In the genomic region with DNA sequence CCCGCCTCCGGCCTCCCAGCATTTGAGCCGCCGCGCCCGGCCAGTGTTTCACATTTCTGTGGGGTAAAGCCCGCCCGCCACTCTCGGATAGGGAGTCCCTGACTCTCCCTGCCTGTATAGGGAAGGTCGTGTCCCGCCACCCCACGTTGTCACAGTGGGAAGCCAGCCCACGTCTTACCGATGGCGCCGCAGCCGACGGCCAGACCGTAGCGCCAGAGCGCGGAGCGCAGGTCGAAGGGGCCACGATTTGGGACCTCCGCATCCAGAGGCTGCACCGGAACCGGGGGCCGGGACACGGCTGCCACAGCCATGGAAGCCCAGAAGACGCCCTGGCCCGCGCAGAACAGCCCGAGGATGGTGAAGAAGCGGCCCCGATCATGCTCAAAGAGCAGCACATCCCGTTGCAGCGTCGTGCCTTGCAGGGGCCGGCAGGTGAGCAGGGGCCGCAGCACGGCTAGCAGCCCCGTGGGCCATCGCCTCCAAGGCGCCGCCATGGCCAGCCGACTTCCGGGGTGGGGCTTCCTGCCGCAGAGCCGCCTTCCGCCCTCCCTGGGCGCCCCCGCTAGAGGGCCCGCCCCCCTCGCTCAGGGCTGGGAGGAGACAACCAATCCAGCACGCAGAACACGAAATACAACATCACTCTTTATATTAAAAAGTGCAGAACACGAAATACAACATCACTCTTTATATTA, we compare ENCODE assay signal across 1 cellular context.
A peak's percentile ranks its signal among the peaks of the same experiment; 100 is the strongest.
TF ChIP-seq lines count a peak whose summit lies in the region.

A gene with protein sequence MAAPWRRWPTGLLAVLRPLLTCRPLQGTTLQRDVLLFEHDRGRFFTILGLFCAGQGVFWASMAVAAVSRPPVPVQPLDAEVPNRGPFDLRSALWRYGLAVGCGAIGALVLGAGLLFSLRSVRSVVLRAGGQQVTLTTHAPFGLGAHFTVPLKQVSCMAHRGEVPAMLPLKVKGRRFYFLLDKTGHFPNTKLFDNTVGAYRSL (minus strand): TSS at position 506 of the 692 bp plus-strand sequence. CDS start 12 bp downstream, at position 494.

TF ChIP-seq in HepG2, 621 proteins besides CTCF, POLR2A, EP300 and RAD21 (continued from another document and continues in another):
- TF ChIP-seq, protein P1, sequence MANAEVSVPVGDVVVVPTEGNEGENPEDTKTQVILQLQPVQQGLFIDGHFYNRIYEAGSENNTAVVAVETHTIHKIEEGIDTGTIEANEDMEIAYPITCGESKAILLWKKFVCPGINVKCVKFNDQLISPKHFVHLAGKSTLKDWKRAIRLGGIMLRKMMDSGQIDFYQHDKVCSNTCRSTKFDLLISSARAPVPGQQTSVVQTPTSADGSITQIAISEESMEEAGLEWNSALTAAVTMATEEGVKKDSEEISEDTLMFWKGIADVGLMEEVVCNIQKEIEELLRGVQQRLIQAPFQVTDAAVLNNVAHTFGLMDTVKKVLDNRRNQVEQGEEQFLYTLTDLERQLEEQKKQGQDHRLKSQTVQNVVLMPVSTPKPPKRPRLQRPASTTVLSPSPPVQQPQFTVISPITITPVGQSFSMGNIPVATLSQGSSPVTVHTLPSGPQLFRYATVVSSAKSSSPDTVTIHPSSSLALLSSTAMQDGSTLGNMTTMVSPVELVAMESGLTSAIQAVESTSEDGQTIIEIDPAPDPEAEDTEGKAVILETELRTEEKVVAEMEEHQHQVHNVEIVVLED (CRISPR knock-in tag; IDR thresholded peaks at IDR 0.05; ENCODE audit: borderline replicate concordance): peak; percentile 79; the same call in 1 of the 2 replicates
- TF ChIP-seq ZNF619 (CRISPR knock-in tag; IDR thresholded peaks at IDR 0.05): peak; percentile 37; the same call in 1 of the 2 replicates
- TF ChIP-seq NR2F2 (IDR thresholded peaks at IDR 0.05; ENCODE audit: borderline replicate concordance, low read depth): no peak
- TF ChIP-seq, protein P2, sequence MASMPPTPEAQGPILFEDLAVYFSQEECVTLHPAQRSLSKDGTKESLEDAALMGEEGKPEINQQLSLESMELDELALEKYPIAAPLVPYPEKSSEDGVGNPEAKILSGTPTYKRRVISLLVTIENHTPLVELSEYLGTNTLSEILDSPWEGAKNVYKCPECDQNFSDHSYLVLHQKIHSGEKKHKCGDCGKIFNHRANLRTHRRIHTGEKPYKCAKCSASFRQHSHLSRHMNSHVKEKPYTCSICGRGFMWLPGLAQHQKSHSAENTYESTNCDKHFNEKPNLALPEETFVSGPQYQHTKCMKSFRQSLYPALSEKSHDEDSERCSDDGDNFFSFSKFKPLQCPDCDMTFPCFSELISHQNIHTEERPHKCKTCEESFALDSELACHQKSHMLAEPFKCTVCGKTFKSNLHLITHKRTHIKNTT (CRISPR knock-in tag; IDR thresholded peaks at IDR 0.05): no peak
- TF ChIP-seq KAT2B (IDR thresholded peaks at IDR 0.05; ENCODE audit: borderline replicate concordance, low read depth, low read length): no peak
- TF ChIP-seq, protein P3, sequence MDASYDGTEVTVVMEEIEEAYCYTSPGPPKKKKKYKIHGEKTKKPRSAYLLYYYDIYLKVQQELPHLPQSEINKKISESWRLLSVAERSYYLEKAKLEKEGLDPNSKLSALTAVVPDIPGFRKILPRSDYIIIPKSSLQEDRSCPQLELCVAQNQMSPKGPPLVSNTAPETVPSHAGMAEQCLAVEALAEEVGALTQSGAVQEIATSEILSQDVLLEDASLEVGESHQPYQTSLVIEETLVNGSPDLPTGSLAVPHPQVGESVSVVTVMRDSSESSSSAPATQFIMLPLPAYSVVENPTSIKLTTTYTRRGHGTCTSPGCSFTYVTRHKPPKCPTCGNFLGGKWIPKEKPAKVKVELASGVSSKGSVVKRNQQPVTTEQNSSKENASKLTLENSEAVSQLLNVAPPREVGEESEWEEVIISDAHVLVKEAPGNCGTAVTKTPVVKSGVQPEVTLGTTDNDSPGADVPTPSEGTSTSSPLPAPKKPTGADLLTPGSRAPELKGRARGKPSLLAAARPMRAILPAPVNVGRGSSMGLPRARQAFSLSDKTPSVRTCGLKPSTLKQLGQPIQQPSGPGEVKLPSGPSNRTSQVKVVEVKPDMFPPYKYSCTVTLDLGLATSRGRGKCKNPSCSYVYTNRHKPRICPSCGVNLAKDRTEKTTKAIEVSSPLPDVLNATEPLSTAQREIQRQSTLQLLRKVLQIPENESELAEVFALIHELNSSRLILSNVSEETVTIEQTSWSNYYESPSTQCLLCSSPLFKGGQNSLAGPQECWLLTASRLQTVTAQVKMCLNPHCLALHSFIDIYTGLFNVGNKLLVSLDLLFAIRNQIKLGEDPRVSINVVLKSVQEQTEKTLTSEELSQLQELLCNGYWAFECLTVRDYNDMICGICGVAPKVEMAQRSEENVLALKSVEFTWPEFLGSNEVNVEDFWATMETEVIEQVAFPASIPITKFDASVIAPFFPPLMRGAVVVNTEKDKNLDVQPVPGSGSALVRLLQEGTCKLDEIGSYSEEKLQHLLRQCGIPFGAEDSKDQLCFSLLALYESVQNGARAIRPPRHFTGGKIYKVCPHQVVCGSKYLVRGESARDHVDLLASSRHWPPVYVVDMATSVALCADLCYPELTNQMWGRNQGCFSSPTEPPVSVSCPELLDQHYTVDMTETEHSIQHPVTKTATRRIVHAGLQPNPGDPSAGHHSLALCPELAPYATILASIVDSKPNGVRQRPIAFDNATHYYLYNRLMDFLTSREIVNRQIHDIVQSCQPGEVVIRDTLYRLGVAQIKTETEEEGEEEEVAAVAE (CRISPR knock-in tag; IDR thresholded peaks at IDR 0.05; ENCODE audit: borderline replicate concordance): no peak
- peak; percentile 82; the same call in 1 of the 2 replicates for TF ChIP-seq TBX2 (CRISPR knock-in tag; IDR thresholded peaks at IDR 0.05; ENCODE audit: borderline replicate concordance)
- TF ChIP-seq ZNF883 (CRISPR knock-in tag; IDR thresholded peaks at IDR 0.05; ENCODE audit: not compliant biosample characterization): peak; percentile 81
- no peak for TF ChIP-seq BRCA1 (CRISPR knock-in tag; IDR thresholded peaks at IDR 0.05)
- TF ChIP-seq MXD4 (CRISPR knock-in tag; IDR thresholded peaks at IDR 0.05): peak; percentile 77; the same call in 1 of the 2 replicates
- TF ChIP-seq, protein P4, sequence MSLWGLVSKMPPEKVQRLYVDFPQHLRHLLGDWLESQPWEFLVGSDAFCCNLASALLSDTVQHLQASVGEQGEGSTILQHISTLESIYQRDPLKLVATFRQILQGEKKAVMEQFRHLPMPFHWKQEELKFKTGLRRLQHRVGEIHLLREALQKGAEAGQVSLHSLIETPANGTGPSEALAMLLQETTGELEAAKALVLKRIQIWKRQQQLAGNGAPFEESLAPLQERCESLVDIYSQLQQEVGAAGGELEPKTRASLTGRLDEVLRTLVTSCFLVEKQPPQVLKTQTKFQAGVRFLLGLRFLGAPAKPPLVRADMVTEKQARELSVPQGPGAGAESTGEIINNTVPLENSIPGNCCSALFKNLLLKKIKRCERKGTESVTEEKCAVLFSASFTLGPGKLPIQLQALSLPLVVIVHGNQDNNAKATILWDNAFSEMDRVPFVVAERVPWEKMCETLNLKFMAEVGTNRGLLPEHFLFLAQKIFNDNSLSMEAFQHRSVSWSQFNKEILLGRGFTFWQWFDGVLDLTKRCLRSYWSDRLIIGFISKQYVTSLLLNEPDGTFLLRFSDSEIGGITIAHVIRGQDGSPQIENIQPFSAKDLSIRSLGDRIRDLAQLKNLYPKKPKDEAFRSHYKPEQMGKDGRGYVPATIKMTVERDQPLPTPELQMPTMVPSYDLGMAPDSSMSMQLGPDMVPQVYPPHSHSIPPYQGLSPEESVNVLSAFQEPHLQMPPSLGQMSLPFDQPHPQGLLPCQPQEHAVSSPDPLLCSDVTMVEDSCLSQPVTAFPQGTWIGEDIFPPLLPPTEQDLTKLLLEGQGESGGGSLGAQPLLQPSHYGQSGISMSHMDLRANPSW (CRISPR knock-in tag; IDR thresholded peaks at IDR 0.05; ENCODE audit: borderline replicate concordance): no peak; the same call in 1 of the 2 replicates
- TF ChIP-seq, protein P5, sequence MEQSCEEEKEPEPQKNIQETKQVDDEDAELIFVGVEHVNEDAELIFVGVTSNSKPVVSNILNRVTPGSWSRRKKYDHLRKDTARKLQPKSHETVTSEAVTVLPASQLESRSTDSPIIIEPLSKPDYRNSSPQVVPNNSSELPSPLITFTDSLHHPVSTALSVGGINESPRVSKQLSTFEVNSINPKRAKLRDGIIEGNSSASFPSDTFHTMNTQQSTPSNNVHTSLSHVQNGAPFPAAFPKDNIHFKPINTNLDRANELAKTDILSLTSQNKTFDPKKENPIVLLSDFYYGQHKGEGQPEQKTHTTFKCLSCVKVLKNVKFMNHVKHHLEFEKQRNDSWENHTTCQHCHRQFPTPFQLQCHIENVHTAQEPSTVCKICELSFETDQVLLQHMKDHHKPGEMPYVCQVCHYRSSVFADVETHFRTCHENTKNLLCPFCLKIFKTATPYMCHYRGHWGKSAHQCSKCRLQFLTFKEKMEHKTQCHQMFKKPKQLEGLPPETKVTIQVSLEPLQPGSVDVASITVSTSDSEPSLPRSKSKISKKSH (CRISPR knock-in tag; IDR thresholded peaks at IDR 0.05; ENCODE audit: borderline replicate concordance): no peak
- no peak for TF ChIP-seq ZNF292 (CRISPR knock-in tag; IDR thresholded peaks at IDR 0.05; ENCODE audit: borderline replicate concordance, low read depth)
- TF ChIP-seq KLF9 (CRISPR knock-in tag; IDR thresholded peaks at IDR 0.05; ENCODE audit: low read depth): no peak
- TF ChIP-seq ZNF556 (CRISPR knock-in tag; IDR thresholded peaks at IDR 0.05; ENCODE audit: borderline replicate concordance): no peak
- TF ChIP-seq ZZZ3 (CRISPR knock-in tag; IDR thresholded peaks at IDR 0.05; ENCODE audit: borderline replicate concordance): no peak
- no peak for TF ChIP-seq JARID2 (CRISPR knock-in tag; IDR thresholded peaks at IDR 0.05; ENCODE audit: insufficient replicate concordance)
- no peak for TF ChIP-seq EHMT2 (IDR thresholded peaks at IDR 0.05; ENCODE audit: borderline replicate concordance, low read depth, low read length)
- peak; percentile 96 for TF ChIP-seq GABPA (IDR thresholded peaks at IDR 0.05; ENCODE audit: low read depth, low read length)
- TF ChIP-seq GABPA (CRISPR knock-in tag; IDR thresholded peaks at IDR 0.05; ENCODE audit: low read depth): peak; percentile 90
- 0 out of 2 replicates have a peak, but pooled peaks have one; percentile 81 for TF ChIP-seq ZNF567 (CRISPR knock-in tag; IDR thresholded peaks at IDR 0.05; ENCODE audit: borderline replicate concordance)
- TF ChIP-seq ZNF317 (CRISPR knock-in tag; IDR thresholded peaks at IDR 0.05): peak; percentile 57; the same call in 1 of the 2 replicates
- TF ChIP-seq RARG (CRISPR knock-in tag; IDR thresholded peaks at IDR 0.05; ENCODE audit: low read depth): no peak
- TF ChIP-seq KDM4B (CRISPR knock-in tag; IDR thresholded peaks at IDR 0.05): no peak; the same call in 1 of the 2 replicates
- TF ChIP-seq, protein P6, sequence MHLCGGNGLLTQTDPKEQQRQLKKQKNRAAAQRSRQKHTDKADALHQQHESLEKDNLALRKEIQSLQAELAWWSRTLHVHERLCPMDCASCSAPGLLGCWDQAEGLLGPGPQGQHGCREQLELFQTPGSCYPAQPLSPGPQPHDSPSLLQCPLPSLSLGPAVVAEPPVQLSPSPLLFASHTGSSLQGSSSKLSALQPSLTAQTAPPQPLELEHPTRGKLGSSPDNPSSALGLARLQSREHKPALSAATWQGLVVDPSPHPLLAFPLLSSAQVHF (CRISPR knock-in tag; IDR thresholded peaks at IDR 0.05): no peak
- TF ChIP-seq NFYC (CRISPR knock-in tag; IDR thresholded peaks at IDR 0.05): 0 out of 2 replicates have a peak, but pooled peaks have one; percentile 14
- TF ChIP-seq RFXAP (CRISPR knock-in tag; IDR thresholded peaks at IDR 0.05; ENCODE audit: borderline replicate concordance): no peak
- peak; percentile 71 for TF ChIP-seq GFI1 (CRISPR knock-in tag; IDR thresholded peaks at IDR 0.05; ENCODE audit: borderline replicate concordance)
- TF ChIP-seq, protein P7, sequence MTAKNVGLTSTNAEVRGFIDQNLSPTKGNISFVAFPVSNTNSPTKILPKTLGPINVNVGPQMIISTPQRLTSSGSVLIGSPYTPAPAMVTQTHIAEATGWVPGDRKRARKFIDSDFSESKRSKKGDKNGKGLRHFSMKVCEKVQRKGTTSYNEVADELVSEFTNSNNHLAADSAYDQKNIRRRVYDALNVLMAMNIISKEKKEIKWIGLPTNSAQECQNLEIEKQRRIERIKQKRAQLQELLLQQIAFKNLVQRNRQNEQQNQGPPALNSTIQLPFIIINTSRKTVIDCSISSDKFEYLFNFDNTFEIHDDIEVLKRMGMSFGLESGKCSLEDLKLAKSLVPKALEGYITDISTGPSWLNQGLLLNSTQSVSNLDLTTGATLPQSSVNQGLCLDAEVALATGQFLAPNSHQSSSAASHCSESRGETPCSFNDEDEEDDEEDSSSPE (CRISPR knock-in tag; IDR thresholded peaks at IDR 0.05): peak; percentile 79
- TF ChIP-seq ZNF572 (CRISPR knock-in tag; IDR thresholded peaks at IDR 0.05): peak; percentile 68; the same call in 1 of the 2 replicates
- TF ChIP-seq ADNP (CRISPR knock-in tag; IDR thresholded peaks at IDR 0.05): no peak
- peak; percentile 89; the same call in 1 of the 2 replicates for TF ChIP-seq ZNF136 (CRISPR knock-in tag; IDR thresholded peaks at IDR 0.05; ENCODE audit: low read depth)
- peak; percentile 83; the same call in 1 of the 2 replicates for TF ChIP-seq ZNF337 (CRISPR knock-in tag; IDR thresholded peaks at IDR 0.05; ENCODE audit: borderline replicate concordance, low read depth)
- 0 out of 2 replicates have a peak, but pooled peaks have one; percentile 68 for TF ChIP-seq GLI4 (CRISPR knock-in tag; IDR thresholded peaks at IDR 0.05; ENCODE audit: borderline replicate concordance)
- TF ChIP-seq, protein P8, sequence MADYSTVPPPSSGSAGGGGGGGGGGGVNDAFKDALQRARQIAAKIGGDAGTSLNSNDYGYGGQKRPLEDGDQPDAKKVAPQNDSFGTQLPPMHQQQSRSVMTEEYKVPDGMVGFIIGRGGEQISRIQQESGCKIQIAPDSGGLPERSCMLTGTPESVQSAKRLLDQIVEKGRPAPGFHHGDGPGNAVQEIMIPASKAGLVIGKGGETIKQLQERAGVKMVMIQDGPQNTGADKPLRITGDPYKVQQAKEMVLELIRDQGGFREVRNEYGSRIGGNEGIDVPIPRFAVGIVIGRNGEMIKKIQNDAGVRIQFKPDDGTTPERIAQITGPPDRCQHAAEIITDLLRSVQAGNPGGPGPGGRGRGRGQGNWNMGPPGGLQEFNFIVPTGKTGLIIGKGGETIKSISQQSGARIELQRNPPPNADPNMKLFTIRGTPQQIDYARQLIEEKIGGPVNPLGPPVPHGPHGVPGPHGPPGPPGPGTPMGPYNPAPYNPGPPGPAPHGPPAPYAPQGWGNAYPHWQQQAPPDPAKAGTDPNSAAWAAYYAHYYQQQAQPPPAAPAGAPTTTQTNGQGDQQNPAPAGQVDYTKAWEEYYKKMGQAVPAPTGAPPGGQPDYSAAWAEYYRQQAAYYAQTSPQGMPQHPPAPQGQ (CRISPR knock-in tag; IDR thresholded peaks at IDR 0.05; ENCODE audit: borderline replicate concordance): peak; percentile 91; the same call in 1 of the 2 replicates
- TF ChIP-seq MAFF (IDR thresholded peaks at IDR 0.05; ENCODE audit: low read depth, low read length): no peak
- TF ChIP-seq, protein P9, sequence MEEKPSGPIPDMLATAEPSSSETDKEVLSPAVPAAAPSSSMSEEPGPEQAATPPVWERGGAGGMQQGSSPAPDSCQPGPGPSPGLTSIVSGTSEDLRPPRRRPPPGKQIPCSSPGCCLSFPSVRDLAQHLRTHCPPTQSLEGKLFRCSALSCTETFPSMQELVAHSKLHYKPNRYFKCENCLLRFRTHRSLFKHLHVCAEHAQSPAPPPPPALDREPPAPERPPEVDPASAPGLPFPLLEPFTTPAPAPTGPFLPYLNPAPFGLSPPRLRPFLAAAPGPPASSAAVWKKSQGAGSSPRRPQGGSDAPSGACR (CRISPR knock-in tag; IDR thresholded peaks at IDR 0.05): peak; percentile 90
- TF ChIP-seq ZNF260 (CRISPR knock-in tag; IDR thresholded peaks at IDR 0.05; ENCODE audit: borderline replicate concordance, low read depth): no peak
- peak; percentile 99 for TF ChIP-seq KDM2A (CRISPR knock-in tag; IDR thresholded peaks at IDR 0.05; ENCODE audit: borderline replicate concordance, low read depth)
- no peak for TF ChIP-seq PRMT3 (CRISPR knock-in tag; IDR thresholded peaks at IDR 0.05; ENCODE audit: borderline replicate concordance, low read depth)
- TF ChIP-seq ZNF501 (CRISPR knock-in tag; IDR thresholded peaks at IDR 0.05): peak; percentile 69; the same call in 1 of the 2 replicates
